12 cellular contexts compared by ENCODE assay signal in genomic region chr15:29825205-29825604, GRCh38. TPM values are rescaled to one million over a fixed set of nuclear protein-coding genes. Genes with fewer than 3 reads are reported as not detected.
A peak's percentile ranks its signal among the peaks of the same experiment; 100 is the strongest.
DNase-seq lines count a peak whose midpoint lies in the region; ATAC-seq and TF ChIP-seq lines count a peak whose summit lies in the region.
"Had no signal": no experiment of that assay in that cellular context is flagged by ENCODE, and none has a peak within 500 bp of the region (broad histone marks: within the 10 kb centered on the region; RNA-seq: fewer than 3 reads in every experiment).

No MANE protein-coding gene starts in this region.

- peaks cover 4% of the 10 kb centered on the region for H3K9me3 Mint-ChIP-seq in activated CD4-positive, alpha-beta T cell treated with anti-CD3 and anti-CD28 coated beads for 36 hours (ENCODE audit: low read depth)

- no peak overlapping the region for H3K4me3 ChIP-seq in fibroblast of villous mesenchyme (ENCODE audit: low read depth, low read length)
- H3K4me3 ChIP-seq: upper lobe of right lung had no signal

- ATAC-seq in activated CD4-positive, alpha-beta T cell treated with anti-CD3 and anti-CD28 coated beads for 36 hours: no peak
- ATAC-seq in GM21423 (IDR thresholded peaks at IDR 0.05; ENCODE audit: unreplicated experiment): peak; percentile 69
- ATAC-seq: upper lobe of right lung had no signal

- no peak overlapping the region for H3K27ac Mint-ChIP-seq in activated CD4-positive, alpha-beta T cell treated with anti-CD3 and anti-CD28 coated beads for 36 hours

- no peak overlapping the region for H3K4me3 Mint-ChIP-seq in activated CD4-positive, alpha-beta T cell treated with anti-CD3 and anti-CD28 coated beads for 36 hours

- POLR2A ChIA-PET in activated CD4-positive, alpha-beta T cell treated with anti-CD3 and anti-CD28 coated beads for 36 hours (lab: Charles Lee): interaction anchor here (0.6 kb wide), 1 partner anchor 10 kb away, joined by 3 read pairs; no protein-coding TSS in a partner anchor

- intact Hi-C loops in activated CD4-positive, alpha-beta T cell treated with anti-CD3 and anti-CD28 coated beads for 36 hours (cut with DNase I, micrococcal nuclease): loop anchor here in 1 of 2 experiments (10.0 kb wide), 1 partner anchor 780 kb away; no protein-coding TSS in a partner anchor

- H3K4me1 Mint-ChIP-seq in activated CD4-positive, alpha-beta T cell treated with anti-CD3 and anti-CD28 coated beads for 36 hours: peaks cover 17% of the 10 kb centered on the region

- TF ChIP-seq CTCF in fibroblast of villous mesenchyme (IDR thresholded peaks at IDR 0.05; ENCODE audit: insufficient read depth, low read depth, low read length): no peak

- peak; percentile 34 for DNase-seq in activated CD4-positive, alpha-beta T cell treated with anti-CD3 and anti-CD28 coated beads for 36 hours
- DNase-seq in activated CD4-positive, alpha-beta T cell treated with anti-CD3 and anti-CD28 coated beads, Interleukin-2, amount 50 U/mL, for 1 hour: no peak
- peak; percentile 57 for DNase-seq in OCI-M1 (lab: John Stamatoyannopoulos, UW)
- DNase-seq in fibroblast of villous mesenchyme (ENCODE audit: low read depth): peak; percentile 63
- DNase-seq in foreskin melanocyte: no peak
- DNase-seq in NK-92 (lab: John Stamatoyannopoulos, UW; ENCODE audit: unreplicated experiment): no peak
- DNase-seq in stimulated activated CD8-positive, alpha-beta memory T cell treated with anti-CD3 and anti-CD28 coated beads, Interleukin-4, amount 100 ng/mL, for 48 hours: no peak
- DNase-seq: NCI-H2029 treated with DMSO at 0.1 percent for 48 hours; SIG-M5; stimulated activated CD4-positive, alpha-beta T cell treated with anti-CD3 and anti-CD28 coated beads, Interleukin-4, amount 100 ng/mL, for 1 hour; upper lobe of right lung had no signal

- peaks cover 5% of the 10 kb centered on the region for H3K36me3 Mint-ChIP-seq in activated CD4-positive, alpha-beta T cell treated with anti-CD3 and anti-CD28 coated beads for 36 hours (ENCODE audit: low read depth)

- H3K27me3 Mint-ChIP-seq in activated CD4-positive, alpha-beta T cell treated with anti-CD3 and anti-CD28 coated beads for 36 hours: peaks cover 51% of the 10 kb centered on the region

- CTCF ChIA-PET in activated CD4-positive, alpha-beta T cell treated with anti-CD3 and anti-CD28 coated beads for 36 hours (lab: Charles Lee): no interaction called here

RNA-seq across cellular contexts. Expression of gene TJP1, which starts 2.9 kb away (rescaled TPM):
- total RNA-seq in activated CD4-positive, alpha-beta T cell treated with anti-CD3 and anti-CD28 coated beads for 36 hours: under 1 TPM in 1 of 2 experiments, not detected in 1; 0.09 TPM
- 79.2 and 103 TPM in 2 replicates for total RNA-seq in fibroblast of villous mesenchyme

Comparison
In these comparisons a context has a peak if more than half of its experiments do, and no peak if none do; other contexts are left out.
1. DNase-seq: peak in activated CD4-positive, alpha-beta T cell treated with anti-CD3 and anti-CD28 coated beads for 36 hours (single experiment), OCI-M1 (single experiment) and fibroblast of villous mesenchyme (single experiment); none in activated CD4-positive, alpha-beta T cell treated with anti-CD3 and anti-CD28 coated beads, Interleukin-2, amount 50 U/mL, for 1 hour (single experiment), foreskin melanocyte (single experiment), NK-92 (single experiment) and stimulated activated CD8-positive, alpha-beta memory T cell treated with anti-CD3 and anti-CD28 coated beads, Interleukin-4, amount 100 ng/mL, for 48 hours (single experiment).
2. RNA of gene TJP1, which starts 2.9 kb away (total RNA-seq): 79.2 to 103 TPM in fibroblast of villous mesenchyme; 0.09 TPM in activated CD4-positive, alpha-beta T cell treated with anti-CD3 and anti-CD28 coated beads for 36 hours; every median in the first group is over 10 times any median in the second.